14 cellular contexts compared by ENCODE assay signal in the genomic region with DNA sequence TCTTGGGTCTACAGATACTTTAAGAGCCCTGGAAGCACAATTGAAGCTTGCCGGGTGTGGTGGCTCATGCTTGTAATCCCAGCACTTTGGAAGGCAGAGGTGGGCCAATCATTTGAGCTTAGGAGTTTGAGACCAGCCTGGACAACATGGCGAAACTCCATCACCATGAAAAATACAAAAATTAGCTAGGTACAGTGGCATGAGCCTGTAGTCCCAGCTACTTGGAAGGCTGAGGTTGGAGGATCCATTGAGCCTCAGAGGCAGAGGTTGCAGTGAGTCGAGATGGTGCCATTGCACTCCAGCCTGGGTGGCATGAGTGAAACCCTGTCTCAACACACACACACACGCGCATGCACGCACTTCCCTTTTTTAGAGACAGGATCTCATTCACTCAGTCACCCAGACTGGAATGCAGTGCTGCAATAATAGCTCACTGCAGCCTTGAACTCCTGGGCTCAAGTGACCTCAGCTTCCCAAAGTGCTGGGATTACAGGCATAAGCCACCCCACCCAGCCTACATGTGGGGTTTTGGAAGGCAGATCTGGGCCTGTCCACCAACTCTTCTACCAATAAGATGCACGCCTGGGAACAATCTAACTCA.
DNase-seq lines count a peak whose midpoint lies in the region; ATAC-seq and TF ChIP-seq lines count a peak whose summit lies in the region.
"Had no signal": no experiment of that assay in that cellular context is flagged by ENCODE, and none has a peak within 500 bp of the region (broad histone marks: within the 10 kb centered on the region; RNA-seq: fewer than 3 reads in every experiment).

No MANE protein-coding gene starts in this region.

- peaks cover 7% of the 10 kb centered on the region for H3K9me3 ChIP-seq in mesenchymal stem cell (ENCODE audit: control insufficient read depth, low read length)
- H3K9me3 ChIP-seq in CD4-positive, alpha-beta memory T cell (ENCODE audit: control insufficient read depth in 1 of 2, low read length in 2 of 2) = no peaks in the 10 kb centered on the region
- H3K9me3 ChIP-seq in H9 (ENCODE audit: control insufficient read depth, low read depth, low read length) = no peaks in the 10 kb centered on the region
- H3K9me3 ChIP-seq: upper lobe of left lung had no signal

- H3K27ac Mint-ChIP-seq in dendritic cell treated with granulocyte-macrophage colony-stimulating factor and Interleukin-4, amounts not matched to agents 40 ng/mL and 50 ng/mL, for 4 days = peak overlapping the region; percentile 30
- no peak overlapping the region for H3K27ac Mint-ChIP-seq in CD4-positive, alpha-beta memory T cell
- H3K27ac Mint-ChIP-seq in H9 = no peak overlapping the region
- H3K27ac Mint-ChIP-seq: activated CD8-positive, alpha-beta T cell treated with anti-CD3 and anti-CD28 coated beads, Interleukin-2, amount 10 ng/mL, durations not matched to agents 7 days and 5 days; nephron progenitor cell had no signal

- H2BK12ac ChIP-seq in mesenchymal stem cell (ENCODE audit: low read length in 2 of 2) (peak overlapping the region in 1 of 2 experiments; percentile 49), H9 (ENCODE audit: insufficient read length, low read depth, low read length) (no peak overlapping the region)

- no peaks in the 10 kb centered on the region for H3K4me1 ChIP-seq in mesenchymal stem cell (ENCODE audit: control insufficient read depth, insufficient read depth, low read depth, low read length)
- H3K4me1 ChIP-seq in CD4-positive, alpha-beta memory T cell (ENCODE audit: insufficient read depth, low read length) = no peaks in the 10 kb centered on the region
- H3K4me1 ChIP-seq in H9 (ENCODE audit: insufficient read depth, low read length) = no peaks in the 10 kb centered on the region
- H3K4me1 ChIP-seq: upper lobe of left lung had no signal

- H3K18ac ChIP-seq in mesenchymal stem cell (ENCODE audit: low read depth in 1 of 2, low read length in 2 of 2) (peak overlapping the region in 1 of 2 experiments; percentile 37), H9 (ENCODE audit: insufficient read length, low read depth, low read length) (no peak overlapping the region)

- no peaks in the 10 kb centered on the region for H3K36me3 Mint-ChIP-seq in dendritic cell treated with granulocyte-macrophage colony-stimulating factor and Interleukin-4, amounts not matched to agents 40 ng/mL and 50 ng/mL, for 4 days (ENCODE audit: low read depth)
- H3K36me3 Mint-ChIP-seq in CD4-positive, alpha-beta memory T cell = no peaks in the 10 kb centered on the region
- H3K36me3 Mint-ChIP-seq in H9 (ENCODE audit: insufficient read depth in 1 of 3, low read depth in 3 of 3) = 0 out of 7 replicates have a peak, but pooled peaks cover 0 to 3% (median 0%) of the 10 kb centered on the region in 3 experiments

- H3K4me3 Mint-ChIP-seq in dendritic cell treated with granulocyte-macrophage colony-stimulating factor and Interleukin-4, amounts not matched to agents 40 ng/mL and 50 ng/mL, for 4 days = no peak overlapping the region
- no peak overlapping the region for H3K4me3 Mint-ChIP-seq in CD4-positive, alpha-beta memory T cell
- H3K4me3 Mint-ChIP-seq in H9 = no peak overlapping the region
- H3K4me3 Mint-ChIP-seq: activated CD8-positive, alpha-beta T cell treated with anti-CD3 and anti-CD28 coated beads, Interleukin-2, amount 10 ng/mL, durations not matched to agents 7 days and 5 days; nephron progenitor cell had no signal

- H3K14ac ChIP-seq in mesenchymal stem cell (ENCODE audit: low read length in 2 of 2) (no peak overlapping the region), H9 (ENCODE audit: insufficient read depth, low read length) (no peak overlapping the region)

- H4K91ac ChIP-seq in mesenchymal stem cell (ENCODE audit: low read length) (peak overlapping the region; percentile 65), H9 (ENCODE audit: insufficient read length, low read depth, low read length) (no peak overlapping the region)

- H2AFZ ChIP-seq in mesenchymal stem cell (ENCODE audit: low read depth, low read length) (no peak overlapping the region), H9 (ENCODE audit: low read length) (no peak overlapping the region)

- 90% methylated on average over 6 of the region's 7 CpGs for WGBS in mesenchymal stem cell
- no CpG with 5 or more reads among the region's 7 CpGs for WGBS in H9 (ENCODE audit: extremely low coverage, insufficient read length, low lambda C conversion rate)

- no peak overlapping the region for H3K9ac ChIP-seq in mesenchymal stem cell (ENCODE audit: low read length)
- no peak overlapping the region for H3K9ac ChIP-seq in H9 (ENCODE audit: extremely low read depth, insufficient read length, low read length)

- H2BK120ac ChIP-seq in mesenchymal stem cell (ENCODE audit: low read depth, low read length) (peak overlapping the region; percentile 42), H9 (ENCODE audit: low read depth, low read length, poor library complexity, severe bottlenecking) (no peak overlapping the region)

- H3K23ac ChIP-seq in mesenchymal stem cell (ENCODE audit: low read length in 2 of 2) = no peak overlapping the region
- H3K23ac ChIP-seq in H9 (ENCODE audit: insufficient read length, low read depth, low read length) = no peak overlapping the region

- peaks cover 60% of the 10 kb centered on the region for H3K4me1 Mint-ChIP-seq in dendritic cell treated with granulocyte-macrophage colony-stimulating factor and Interleukin-4, amounts not matched to agents 40 ng/mL and 50 ng/mL, for 4 days (ENCODE audit: low read depth)
- peaks cover 0 to 1% (median 0%) of the 10 kb centered on the region in 4 donors for H3K4me1 Mint-ChIP-seq in CD4-positive, alpha-beta memory T cell
- peaks cover 16 to 23% of the 10 kb centered on the region in 2 experiments for H3K4me1 Mint-ChIP-seq in H9

- H3K36me3 ChIP-seq in mesenchymal stem cell (ENCODE audit: control insufficient read depth in 1 of 2, insufficient read depth in 2 of 2, low read depth in 1 of 2, low read length in 2 of 2) = no peaks in the 10 kb centered on the region
- H3K36me3 ChIP-seq in CD4-positive, alpha-beta memory T cell (ENCODE audit: insufficient read depth, low read length) = no peaks in the 10 kb centered on the region
- H3K36me3 ChIP-seq: upper lobe of left lung had no signal

- no peak overlapping the region for H2BK20ac ChIP-seq in H9 (ENCODE audit: low read depth, low read length, poor library complexity, severe bottlenecking)

- DNase-seq in AG10803 (ENCODE audit: low read depth) (peak; percentile 51), NCI-H226 (peak; percentile 5), mesenchymal stem cell (peak; percentile 59), H9 (no peak), NCI-H82 treated with DMSO at 0.1 percent for 48 hours (lab: John Stamatoyannopoulos, UW; ENCODE audit: unreplicated experiment) (no peak)
- no peak for DNase-seq in CD4-positive, alpha-beta memory T cell
- DNase-seq: activated CD8-positive, alpha-beta T cell treated with anti-CD3 and anti-CD28 coated beads, Interleukin-2, amount 10 ng/mL, durations not matched to agents 7 days and 5 days; glutamatergic neuron; NCI-H1105 treated with DMSO at 0.1 percent for 48 hours; nephron progenitor cell; SHP77 treated with DMSO at 0.1 percent for 48 hours had no signal

- H3K27ac ChIP-seq in mesenchymal stem cell (ENCODE audit: low read length, poor library complexity, severe bottlenecking) = no peak overlapping the region
- no peak overlapping the region for H3K27ac ChIP-seq in CD4-positive, alpha-beta memory T cell (ENCODE audit: low read depth, low read length)
- H3K27ac ChIP-seq in H9 (ENCODE audit: insufficient read length, low read depth, low read length) = no peak overlapping the region

- no peaks in the 10 kb centered on the region for H3K27me3 Mint-ChIP-seq in dendritic cell treated with granulocyte-macrophage colony-stimulating factor and Interleukin-4, amounts not matched to agents 40 ng/mL and 50 ng/mL, for 4 days
- no peaks in the 10 kb centered on the region for H3K27me3 Mint-ChIP-seq in CD4-positive, alpha-beta memory T cell
- H3K27me3 Mint-ChIP-seq in H9 (ENCODE audit: low read depth) = peaks cover 2% of the 10 kb centered on the region; the same call in 1 of the 2 replicates

- H3K4me3 ChIP-seq in AG10803 (ENCODE audit: low read length) (no peak overlapping the region), mesenchymal stem cell (ENCODE audit: insufficient read depth in 1 of 2, low read depth in 1 of 2, low read length in 2 of 2) (no peak overlapping the region)
- H3K4me3 ChIP-seq in CD4-positive, alpha-beta memory T cell (ENCODE audit: low read length in 2 of 2) = no peak overlapping the region
- H3K4me3 ChIP-seq: upper lobe of left lung had no signal

- H4K20me1 ChIP-seq in H9 (ENCODE audit: control insufficient read depth, insufficient read depth, insufficient read length) = no peaks in the 10 kb centered on the region

- H3K4me2 ChIP-seq in mesenchymal stem cell (ENCODE audit: low read length, poor library complexity, severe bottlenecking) (no peak overlapping the region), H9 (ENCODE audit: insufficient read depth, insufficient read length, low read length) (no peak overlapping the region)

- H3K79me1 ChIP-seq in mesenchymal stem cell (replicated peaks; ENCODE audit: low read length, poor library complexity, severe bottlenecking) (no peaks in the 10 kb centered on the region), H9 (ENCODE audit: insufficient read depth, low read depth, low read length, poor library complexity, severe bottlenecking) (no peaks in the 10 kb centered on the region)

- CTCF ChIA-PET in CD4-positive, alpha-beta memory T cell (lab: Charles Lee; ENCODE audit: partially characterized antibody) = no interaction called here

- peak overlapping the region in 1 of 2 experiments; percentile 47 for H3K4ac ChIP-seq in mesenchymal stem cell (ENCODE audit: low read depth in 1 of 2, low read length in 2 of 2)
- H3K4ac ChIP-seq in H9 (ENCODE audit: low read depth, low read length) = no peak overlapping the region

- TF ChIP-seq CTCF in AG10803 (conservative IDR thresholded peaks at IDR 0.05; ENCODE audit: low read length) = no peak
- TF ChIP-seq CTCF in H9 (conservative IDR thresholded peaks at IDR 0.05) = no peak

- H4K8ac ChIP-seq in mesenchymal stem cell (ENCODE audit: low read length) (no peak overlapping the region), H9 (replicated peaks; ENCODE audit: insufficient read length, low read depth, low read length) (no peak overlapping the region)

- POLR2A ChIA-PET in CD4-positive, alpha-beta memory T cell (lab: Charles Lee; ENCODE audit: partially characterized antibody) = no interaction called here

- H2BK15ac ChIP-seq in mesenchymal stem cell (ENCODE audit: low read depth, poor library complexity, severe bottlenecking) (no peak overlapping the region), H9 (ENCODE audit: low read depth, low read length) (no peak overlapping the region)

- intact Hi-C loops in dendritic cell treated with granulocyte-macrophage colony-stimulating factor and Interleukin-4, amounts not matched to agents 40 ng/mL and 50 ng/mL, for 4 days (cut with micrococcal nuclease) = loop anchor here (5.0 to 10.0 kb wide), 2 partner anchors 49 to 141 kb away; no protein-coding TSS in a partner anchor
- intact Hi-C loops in CD4-positive, alpha-beta memory T cell (cut with micrococcal nuclease) = no loop called here

- H3K9me3 Mint-ChIP-seq in dendritic cell treated with granulocyte-macrophage colony-stimulating factor and Interleukin-4, amounts not matched to agents 40 ng/mL and 50 ng/mL, for 4 days = no peaks in the 10 kb centered on the region
- peaks cover 0 to 5% (median 0%) of the 10 kb centered on the region in 8 donors for H3K9me3 Mint-ChIP-seq in CD4-positive, alpha-beta memory T cell
- H3K9me3 Mint-ChIP-seq in H9 = no peaks in the 10 kb centered on the region; a peak in 1 of 5 replicates

- no peaks in the 10 kb centered on the region for H3K23me2 ChIP-seq in H9 (ENCODE audit: insufficient read length, low read depth, low read length, poor library complexity, severe bottlenecking)

- no peak overlapping the region for H3T11ph ChIP-seq in H9 (ENCODE audit: low read length)

- no peak overlapping the region for H4K5ac ChIP-seq in H9 (ENCODE audit: insufficient read length, low read depth, low read length)

- H3K79me2 ChIP-seq in H9 (ENCODE audit: insufficient read depth, low read length) = no peaks in the 10 kb centered on the region

- H3K56ac ChIP-seq in H9 (ENCODE audit: insufficient read length, low read depth, low read length) = no peak overlapping the region

- H2BK5ac ChIP-seq in mesenchymal stem cell (ENCODE audit: low read depth, low read length, poor library complexity, severe bottlenecking) (no peak overlapping the region), H9 (ENCODE audit: insufficient read length, low read length) (no peak overlapping the region)

- no peaks in the 10 kb centered on the region for H3K27me3 ChIP-seq in mesenchymal stem cell (ENCODE audit: control insufficient read depth in 1 of 2, insufficient read depth in 1 of 2, low read length in 2 of 2)
- no peaks in the 10 kb centered on the region for H3K27me3 ChIP-seq in CD4-positive, alpha-beta memory T cell (ENCODE audit: insufficient read depth, low read length)
- no peaks in the 10 kb centered on the region for H3K27me3 ChIP-seq in H9 (ENCODE audit: insufficient read depth, low read length)
- H3K27me3 ChIP-seq: upper lobe of left lung had no signal

- no peak overlapping the region for H2AK5ac ChIP-seq in mesenchymal stem cell (ENCODE audit: low read length, severe bottlenecking)
- no peak overlapping the region for H2AK5ac ChIP-seq in H9 (ENCODE audit: insufficient read length, low read length)

- ATAC-seq in HG02571 (IDR thresholded peaks at IDR 0.05; ENCODE audit: unreplicated experiment) = no peak
- ATAC-seq: activated CD8-positive, alpha-beta T cell treated with anti-CD3 and anti-CD28 coated beads, Interleukin-2, amount 10 ng/mL, durations not matched to agents 7 days and 5 days had no signal

Comparison
In these comparisons a context has a peak if more than half of its experiments do, and no peak if none do; other contexts are left out.
1. DNase-seq: peak in AG10803 (single experiment), NCI-H226 (single experiment) and mesenchymal stem cell (single experiment); none in CD4-positive, alpha-beta memory T cell (0 of 5), H9 (single experiment) and NCI-H82 treated with DMSO at 0.1 percent for 48 hours (single experiment).